In genomic region chr4:10024303-10024702, GRCh38 we compare ENCODE assay signal across 21 cellular contexts. TPM values are rescaled to one million over a fixed set of nuclear protein-coding genes. Genes with fewer than 3 reads are reported as not detected.
A peak's percentile ranks its signal among the peaks of the same experiment; 100 is the strongest.
DNase-seq lines count a peak whose midpoint lies in the region; ATAC-seq and TF ChIP-seq lines count a peak whose summit lies in the region.
"Had no signal": no experiment of that assay in that cellular context is flagged by ENCODE, and none has a peak within 500 bp of the region (broad histone marks: within the 10 kb centered on the region; RNA-seq: fewer than 3 reads in every experiment).

No MANE protein-coding gene starts in this region.

- peaks cover 0 to 53% of the 10 kb centered on the region in 2 donors for H3K4me1 ChIP-seq in right atrium auricular region
- peaks cover 52% of the 10 kb centered on the region for H3K4me1 ChIP-seq in mammary epithelial cell (ENCODE audit: insufficient read depth, low read length)
- H3K4me1 ChIP-seq in transverse colon: peaks cover 4 to 30% (median 4%) of the 10 kb centered on the region in 4 donors

- intact Hi-C loops in Right ventricle myocardium superior (cut with DNase I): no loop called here
- intact Hi-C loops in mammary epithelial cell (cut with micrococcal nuclease): no loop called here
- intact Hi-C loops in transverse colon (cut with DNase I; ENCODE audit: low total_unique reads): no loop called here

- peaks cover 31% of the 10 kb centered on the region for H3K79me2 ChIP-seq in mammary epithelial cell (ENCODE audit: insufficient read depth, low read length)
- H3K79me2 ChIP-seq: hepatocyte had no signal

- dilution Hi-C loops in mammary epithelial cell (cut with HindIII; ENCODE audit: low sequenced_read_pairs): no loop called here

- no TSS peak for BruUV-seq in mammary epithelial cell (replicated peaks; lab: Mats Ljungman, UMichigan)

- TF ChIP-seq POLR2A in transverse colon (IDR thresholded peaks at IDR 0.05): no peak

- peak overlapping the region; percentile 29 for H2AFZ ChIP-seq in mammary epithelial cell (ENCODE audit: low read depth, low read length)
- H2AFZ ChIP-seq: hepatocyte had no signal

- in situ Hi-C loops in mammary epithelial cell (cut with MboI; ENCODE audit: low sequenced_read_pairs in 2 of 2) (no loop called here), transverse colon (cut with MboI; ENCODE audit: low pct_ligation_motif_present in 1 of 4, low pct_unique_long_range_greater_than_20kb in 1 of 4, low sequenced_read_pairs in 3 of 4) (no loop called here)

- 56% methylated on average over 2 of the region's 2 CpGs for WGBS in mammary epithelial cell (ENCODE audit: low coverage, missing lambda C conversion rate)
- 70 to 85% methylated on average over 2 of the region's 2 CpGs for WGBS in transverse colon (ENCODE audit: low coverage in 1 of 2), 2 donors

- H3K9me3 ChIP-seq in right atrium auricular region (no peaks in the 10 kb centered on the region), mammary epithelial cell (replicated peaks; ENCODE audit: insufficient read depth, low read length) (no peaks in the 10 kb centered on the region), transverse colon (no peaks in the 10 kb centered on the region)

- H4K20me1 ChIP-seq in mammary epithelial cell (ENCODE audit: insufficient read depth, low read length): no peaks in the 10 kb centered on the region

- no peak for TF ChIP-seq EP300 in transverse colon (IDR thresholded peaks at IDR 0.05; ENCODE audit: low read depth)

- no peak overlapping the region for H3K9ac ChIP-seq in mammary epithelial cell (ENCODE audit: insufficient read depth, low read length)

- no peak for TF ChIP-seq CTCF in right atrium auricular region (IDR thresholded peaks at IDR 0.05)
- no peak for TF ChIP-seq CTCF in mammary epithelial cell (conservative IDR thresholded peaks at IDR 0.05 in 1 of 2, IDR thresholded peaks at IDR 0.05 in 1 of 2; ENCODE audit: extremely low read depth in 1 of 2, insufficient read depth in 1 of 2, low read depth in 1 of 2, low read length in 2 of 2)
- no peak for TF ChIP-seq CTCF in transverse colon (IDR thresholded peaks at IDR 0.05)

- no peaks in the 10 kb centered on the region for H3K27me3 ChIP-seq in right atrium auricular region
- H3K27me3 ChIP-seq in mammary epithelial cell (ENCODE audit: insufficient read depth, low read length): no peaks in the 10 kb centered on the region
- H3K27me3 ChIP-seq in transverse colon: no peaks in the 10 kb centered on the region
- H3K27me3 ChIP-seq: hepatocyte had no signal

- CTCF ChIA-PET in mammary epithelial cell (lab: Charles Lee; ENCODE audit: low non-redundant PET): no interaction called here

- H3K4me3 ChIP-seq in right atrium auricular region: no peak overlapping the region
- no peak overlapping the region for H3K4me3 ChIP-seq in mammary epithelial cell (replicated peaks in 1 of 3; ENCODE audit: insufficient read depth in 1 of 3, low read depth in 2 of 3, low read length in 3 of 3)
- H3K4me3 ChIP-seq in transverse colon: no peak overlapping the region
- H3K4me3 ChIP-seq: hepatocyte had no signal

- DNase-seq in Right ventricle myocardium superior (no peak), right atrium auricular region (ENCODE audit: low spot score) (no peak), mammary epithelial cell (no peak), medulla oblongata (ENCODE audit: extremely low spot score) (peak; percentile 79), transverse colon (no peak), KG1 (lab: John Stamatoyannopoulos, UW) (no peak)
- DNase-seq: activated CD4-positive, alpha-beta T cell treated with anti-CD3 and anti-CD28 coated beads for 48 hours; activated CD8-positive, alpha-beta memory T cell treated with anti-CD3 and anti-CD28 coated beads, Interleukin-2, amount 50 U/mL, for 4 hours; activated effector memory CD4-positive, alpha-beta T cell treated with Interleukin-2 at 50 U/mL for 16 hours; amniotic stem cell; CD8-positive, alpha-beta T cell; H7; mesendoderm; NCI-H1092 treated with DMSO at 0.1 percent for 48 hours; NCI-H526 treated with DMSO at 0.1 percent for 48 hours; stimulated activated naive CD4-positive, alpha-beta T cell had no signal

- no peak overlapping the region for H3K4me2 ChIP-seq in mammary epithelial cell (ENCODE audit: insufficient read depth, low read depth, low read length)
- H3K4me2 ChIP-seq: hepatocyte had no signal

- peak overlapping the region in 1 of 2 donors; percentile 38 for H3K27ac ChIP-seq in right atrium auricular region
- no peak overlapping the region for H3K27ac ChIP-seq in mammary epithelial cell (ENCODE audit: insufficient read depth, low read depth, low read length)
- peak overlapping the region; percentile 25 to 53 (median 36) for H3K27ac ChIP-seq in transverse colon
- H3K27ac ChIP-seq: hepatocyte had no signal

- ATAC-seq in Right ventricle myocardium superior (ENCODE audit: poor library complexity) (peak; percentile 12), GM18502 (IDR thresholded peaks at IDR 0.05; ENCODE audit: poor library complexity, unreplicated experiment) (no peak), HG03175 (IDR thresholded peaks at IDR 0.05; ENCODE audit: unreplicated experiment) (no peak)
- ATAC-seq: CD8-positive, alpha-beta T cell; Panc1 had no signal

- H3K36me3 ChIP-seq in right atrium auricular region: no peaks in the 10 kb centered on the region
- H3K36me3 ChIP-seq in mammary epithelial cell (ENCODE audit: insufficient read depth, low read length): no peaks in the 10 kb centered on the region
- no peaks in the 10 kb centered on the region for H3K36me3 ChIP-seq in transverse colon

RNA-seq across cellular contexts. Expression of gene SLC2A9, which starts 3.0 kb away (rescaled TPM):
- total RNA-seq in Right ventricle myocardium superior (8.8 TPM), right atrium auricular region (1 to 10 TPM; 3.5 to 5.8 TPM), mammary epithelial cell (100 to 1,000 TPM in 1 of 2 donors, 10 to 100 TPM in 1; 93.2 to 163 TPM), transverse colon (1 to 10 TPM in 3 of 4 donors, not detected in 1; 2.2 to 4.0 (median 3.4) TPM)
- polyA plus RNA-seq in mammary epithelial cell: 65.5 TPM
- polyA minus RNA-seq in mammary epithelial cell: 83.8 TPM
- total RNA-seq: A673, H7 had no signal
